In the genomic region with DNA sequence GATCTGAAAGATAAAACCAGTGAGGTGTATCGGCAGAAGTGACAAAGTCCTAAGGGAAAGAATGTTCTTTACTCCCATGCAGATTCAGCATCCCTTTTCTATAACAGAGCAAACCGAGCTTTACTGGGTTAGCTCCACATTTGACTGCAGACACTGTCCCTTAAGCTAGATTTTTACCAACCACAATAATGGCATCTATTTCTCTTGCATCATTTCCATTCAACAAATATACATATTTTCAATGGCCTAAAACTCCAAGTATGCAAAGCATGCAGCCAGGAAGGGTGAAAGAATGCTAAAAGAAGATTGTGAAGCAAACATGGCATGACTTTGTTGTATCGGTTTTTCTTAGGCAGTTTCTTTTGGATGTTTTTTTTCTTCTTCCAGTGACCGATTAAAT, we compare ENCODE assay signal across 18 cellular contexts.
DNase-seq lines count a peak whose midpoint lies in the region; ATAC-seq, FAIRE-seq and TF ChIP-seq lines count a peak whose summit lies in the region.
"Had no signal": no experiment of that assay in that cellular context is flagged by ENCODE, and none has a peak within 500 bp of the region (broad histone marks: within the 10 kb centered on the region; RNA-seq: fewer than 3 reads in every experiment).

No MANE protein-coding gene starts in this region.

- no peak overlapping the region for H4K8ac ChIP-seq in trophoblast cell (ENCODE audit: low read depth, low read length)

- H3K4me2 ChIP-seq in trophoblast cell (ENCODE audit: low read length), result no peak overlapping the region
- H3K4me2 ChIP-seq: KMS-11 had no signal

- H3K18ac ChIP-seq in trophoblast cell (ENCODE audit: low read length), result no peak overlapping the region

- WGBS in trophoblast cell (ENCODE audit: extremely low coverage, insufficient coverage, insufficient read length), result no CpG with 5 or more reads among the region's 4 CpGs
- WGBS in gastroesophageal sphincter (ENCODE audit: low coverage in 1 of 2), 2 donors, result 65 to 75% methylated on average over 4 of the region's 4 CpGs

- no peak for TF ChIP-seq POLR2A in gastroesophageal sphincter (IDR thresholded peaks at IDR 0.05)

- H3K23ac ChIP-seq in trophoblast cell (ENCODE audit: low read length), result no peak overlapping the region

- H4K91ac ChIP-seq in trophoblast cell (ENCODE audit: low read depth, low read length), result no peak overlapping the region

- no peak for FAIRE-seq in RCC 7860 (lab: Jason Lieb, UNC)

- DNase-seq in EH (ENCODE audit: low read depth) (peak; percentile 77), RCC 7860 (ENCODE audit: low spot score) (peak; percentile 10), fibroblast of peridontal ligament (ENCODE audit: extremely low read depth) (peak; percentile 60), trophoblast cell (peak; percentile 39 to 83), OCI-M1 (lab: John Stamatoyannopoulos, UW) (no peak), right atrium auricular region (ENCODE audit: low spot score) (no peak), germinal center (ENCODE audit: low spot score) (no peak)
- DNase-seq: activated CD8-positive, alpha-beta T cell treated with anti-CD3 and anti-CD28 coated beads, Interleukin-2, amount 10 ng/mL, durations not matched to agents 7 days and 5 days; adrenal gland; DND-41; NCI-H1436 treated with DMSO at 0.1 percent for 48 hours; right cardiac atrium; stimulated activated CD8-positive, alpha-beta memory T cell treated with anti-CD3 and anti-CD28 coated beads, Interleukin-4, amount 100 ng/mL, for 48 hours; thyroid gland had no signal

- no peak overlapping the region for H2BK5ac ChIP-seq in trophoblast cell (ENCODE audit: low read depth, low read length, poor library complexity)

- H3K4me1 ChIP-seq in trophoblast cell (ENCODE audit: control insufficient read depth in 1 of 2, insufficient read depth in 2 of 2, low read length in 2 of 2), result peaks cover 0 to 2% of the 10 kb centered on the region in 2 experiments
- no peaks in the 10 kb centered on the region for H3K4me1 ChIP-seq in gastroesophageal sphincter
- no peaks in the 10 kb centered on the region for H3K4me1 ChIP-seq in right atrium auricular region
- H3K4me1 ChIP-seq: adrenal gland, thyroid gland had no signal

- ATAC-seq in gastroesophageal sphincter, result no peak
- ATAC-seq: activated CD8-positive, alpha-beta T cell treated with anti-CD3 and anti-CD28 coated beads, Interleukin-2, amount 10 ng/mL, durations not matched to agents 7 days and 5 days; right cardiac atrium had no signal

- H3K27me3 ChIP-seq in trophoblast cell (ENCODE audit: insufficient read depth, low read length) (no peaks in the 10 kb centered on the region), gastroesophageal sphincter (no peaks in the 10 kb centered on the region), right atrium auricular region (no peaks in the 10 kb centered on the region)
- H3K27me3 ChIP-seq: adrenal gland, thyroid gland had no signal

- H3K14ac ChIP-seq in trophoblast cell (ENCODE audit: low read length), result no peak overlapping the region

- no peak overlapping the region for H3K27ac ChIP-seq in trophoblast cell (ENCODE audit: low read depth, low read length)
- no peak overlapping the region for H3K27ac ChIP-seq in gastroesophageal sphincter
- H3K27ac ChIP-seq in right atrium auricular region, result no peak overlapping the region
- H3K27ac ChIP-seq: adrenal gland, coronary artery, epithelial cell of prostate, KMS-11, thyroid gland had no signal

- H3K4ac ChIP-seq in trophoblast cell (ENCODE audit: low read depth, low read length), result no peak overlapping the region

- H3K79me1 ChIP-seq in trophoblast cell (ENCODE audit: low read length), result peaks cover 5% of the 10 kb centered on the region

- H3K4me3 ChIP-seq in trophoblast cell (ENCODE audit: low read depth, low read length), result no peak overlapping the region
- no peak overlapping the region for H3K4me3 ChIP-seq in gastroesophageal sphincter
- H3K4me3 ChIP-seq in right atrium auricular region, result no peak overlapping the region
- H3K4me3 ChIP-seq: adrenal gland, coronary artery, thyroid gland had no signal

- no peak overlapping the region for H3K9ac ChIP-seq in trophoblast cell (ENCODE audit: low read length)
- H3K9ac ChIP-seq: KMS-11 had no signal

- no peak overlapping the region for H2AFZ ChIP-seq in trophoblast cell (ENCODE audit: insufficient read depth, low read length, poor library complexity)

- no peak overlapping the region for H4K12ac ChIP-seq in trophoblast cell (ENCODE audit: low read depth, low read length)

- no peak overlapping the region for H2BK120ac ChIP-seq in trophoblast cell (ENCODE audit: insufficient read depth, low read length, poor library complexity)

- TF ChIP-seq CTCF in gastroesophageal sphincter (IDR thresholded peaks at IDR 0.05) (no peak), right atrium auricular region (IDR thresholded peaks at IDR 0.05) (no peak)

- no peak overlapping the region for H2BK12ac ChIP-seq in trophoblast cell (ENCODE audit: low read length)

- no peaks in the 10 kb centered on the region for H3K9me3 ChIP-seq in trophoblast cell (ENCODE audit: insufficient read depth, low read depth, low read length)
- peaks cover 0 to 10% (median 0%) of the 10 kb centered on the region in 3 donors for H3K9me3 ChIP-seq in gastroesophageal sphincter
- H3K9me3 ChIP-seq in right atrium auricular region, result peaks cover 0 to 4% of the 10 kb centered on the region in 2 donors
- H3K9me3 ChIP-seq: adrenal gland, thyroid gland had no signal

- TF ChIP-seq EP300 in gastroesophageal sphincter (IDR thresholded peaks at IDR 0.05), result no peak

- H3K79me2 ChIP-seq in trophoblast cell (ENCODE audit: control insufficient read depth, insufficient read depth, low read length, poor library complexity), result no peaks in the 10 kb centered on the region

- no peaks in the 10 kb centered on the region for H3K36me3 ChIP-seq in trophoblast cell (ENCODE audit: control insufficient read depth in 1 of 2, insufficient read depth in 2 of 2, low read length in 2 of 2)
- no peaks in the 10 kb centered on the region for H3K36me3 ChIP-seq in gastroesophageal sphincter
- no peaks in the 10 kb centered on the region for H3K36me3 ChIP-seq in right atrium auricular region
- H3K36me3 ChIP-seq: adrenal gland, thyroid gland had no signal

- no peak overlapping the region for H2AK5ac ChIP-seq in trophoblast cell (ENCODE audit: low read length)

Comparison
In these comparisons a context has a peak if more than half of its experiments do, and no peak if none do; other contexts are left out.
1. DNase-seq: peak in EH (single experiment), RCC 7860 (single experiment), fibroblast of peridontal ligament (single experiment) and trophoblast cell (2 of 2); none in OCI-M1 (single experiment), right atrium auricular region (single experiment) and germinal center (single experiment).